ENCODE assay signal across 9 cellular contexts in genomic region chr20:59938696-59939051, GRCh38. TPM values are rescaled to one million over a fixed set of nuclear protein-coding genes. Genes with fewer than 3 reads are reported as not detected.
DNase-seq lines count a peak whose midpoint lies in the region; ATAC-seq and TF ChIP-seq lines count a peak whose summit lies in the region.
"Had no signal": no experiment of that assay in that cellular context is flagged by ENCODE, and none has a peak within 500 bp of the region (broad histone marks: within the 10 kb centered on the region; RNA-seq: fewer than 3 reads in every experiment).

No MANE protein-coding gene starts in this region.

- DNase-seq in BJ (ENCODE audit: low read depth) = no peak
- DNase-seq in IMR-90 = peak; percentile 23
- DNase-seq in caudate nucleus (lab: John Stamatoyannopoulos, UW) = peak in 2 of 61 donors; percentile 38 to 48
- DNase-seq in naive B cell = no peak
- no peak for DNase-seq in GM13976 (ENCODE audit: low spot score)
- DNase-seq in stimulated activated CD4-positive, alpha-beta T cell treated with anti-CD3 and anti-CD28 coated beads, Interleukin-1b, Interleukin-23, amount 100 ng/mL, for 48 hours = no peak
- DNase-seq: NCI-H524 had no signal

- CTCF ChIA-PET in BJ (lab: Yijun Ruan, JAX) (interaction anchor here (0.7 to 2.2 kb wide), 4 partner anchors 12 to 100 kb away, joined by 3 to 7 read pairs (median 4); no protein-coding TSS in a partner anchor), IMR-90 (lab: Yijun Ruan, JAX) (interaction anchor here (2.7 kb wide), 1 partner anchor 11 kb away, joined by 5 read pairs; no protein-coding TSS in a partner anchor)

- no TSS peak for BruUV-seq in IMR-90 (replicated peaks; lab: Mats Ljungman, UMichigan)

- H3K4me3 ChIP-seq in BJ (ENCODE audit: low read depth, low read length) = peak overlapping the region; percentile 81
- H3K4me3 ChIP-seq in IMR-90 (ENCODE audit: insufficient read depth, low read depth, low read length) = no peak overlapping the region

- H3K23ac ChIP-seq in IMR-90 (ENCODE audit: low read depth, low read length) = no peak overlapping the region

- no peaks in the 10 kb centered on the region for H3K27me3 Mint-ChIP-seq in naive B cell

- no peaks in the 10 kb centered on the region for H3K27me3 ChIP-seq in BJ (ENCODE audit: control insufficient read depth, insufficient read depth, low read length)
- no peaks in the 10 kb centered on the region for H3K27me3 ChIP-seq in IMR-90 (ENCODE audit: control insufficient read depth, insufficient read depth, low read length)

- intact Hi-C loops in IMR-90 (cut with micrococcal nuclease) = no loop called here

- no peak overlapping the region for H4K5ac ChIP-seq in IMR-90 (ENCODE audit: low read depth, low read length)

- no peak overlapping the region for H2BK15ac ChIP-seq in IMR-90 (ENCODE audit: low read depth, low read length)

- ATAC-seq in IMR-90 (ENCODE audit: low read depth) = no peak
- ATAC-seq in naive B cell (ENCODE audit: low read depth in 2 of 2) = no peak
- ATAC-seq in GM18873 (IDR thresholded peaks at IDR 0.05; ENCODE audit: low FRiP score, unreplicated experiment) = no peak
- ATAC-seq in GM21367 (IDR thresholded peaks at IDR 0.05; ENCODE audit: unreplicated experiment) = no peak

- no peak for TF ChIP-seq POLR2A in IMR-90 (IDR thresholded peaks at IDR 0.05; ENCODE audit: low read depth, low read length)

- H3K9me1 ChIP-seq in IMR-90 (ENCODE audit: insufficient read depth, low read length) = no peaks in the 10 kb centered on the region

- peak overlapping the region in 1 of 6 donors; percentile 71 for H3K27ac Mint-ChIP-seq in naive B cell

- POLR2A ChIA-PET in BJ (lab: Charles Lee) = no interaction called here
- POLR2A ChIA-PET in IMR-90 (lab: Charles Lee; ENCODE audit: unreplicated experiment) = no interaction called here

- H3K4ac ChIP-seq in IMR-90 (ENCODE audit: low read depth, low read length) = no peak overlapping the region

- H3K36me3 ChIP-seq in BJ (ENCODE audit: control insufficient read depth, insufficient read depth, low read length) (no peaks in the 10 kb centered on the region; the same call in 1 of the 2 replicates), IMR-90 (ENCODE audit: control insufficient read depth, insufficient read depth, low read length) (no peaks in the 10 kb centered on the region)

- H3K4me2 ChIP-seq in IMR-90 (ENCODE audit: low read depth, low read length) = peak overlapping the region; percentile 88

- peaks cover 10 to 16% of the 10 kb centered on the region in 2 experiments for H3K79me1 ChIP-seq in IMR-90 (ENCODE audit: low read depth in 1 of 2, low read length in 2 of 2)

- H3K14ac ChIP-seq in IMR-90 (replicated peaks; ENCODE audit: low read depth, low read length) = no peak overlapping the region

- TF ChIP-seq CTCF in BJ (IDR thresholded peaks at IDR 0.05; ENCODE audit: insufficient read depth, low read depth, low read length) = no peak
- TF ChIP-seq CTCF in IMR-90 (conservative IDR thresholded peaks at IDR 0.05; ENCODE audit: low read depth, low read length) = no peak
- no peak for TF ChIP-seq CTCF in GM13976 (IDR thresholded peaks at IDR 0.05; ENCODE audit: borderline replicate concordance, control extremely low read depth, extremely low read depth, insufficient read depth, missing control alignments)

- WGBS in IMR-90 (ENCODE audit: extremely low coverage in 2 of 2, insufficient read length in 1 of 2), 2 experiments = 93% methylated on average over 5 of the region's 7 CpGs; no CpG with 5 or more reads in 1 of the 2 experiments

- peak overlapping the region; percentile 3; the same call in 1 of the 2 replicates for H3K9ac ChIP-seq in IMR-90 (ENCODE audit: low read depth, low read length)

- no peaks in the 10 kb centered on the region for H3K9me3 Mint-ChIP-seq in naive B cell

- no peak overlapping the region; a peak in 1 of 4 replicates for H4K8ac ChIP-seq in IMR-90 (ENCODE audit: low read depth in 2 of 2, low read length in 2 of 2)

- peak overlapping the region; percentile 27 for H2BK5ac ChIP-seq in IMR-90 (ENCODE audit: low read depth, low read length, poor library complexity, severe bottlenecking)

- no peaks in the 10 kb centered on the region for H3K36me3 Mint-ChIP-seq in naive B cell

- H3K4me3 Mint-ChIP-seq in naive B cell = peak overlapping the region; percentile 85 to 98 (median 88)

- H3K18ac ChIP-seq in IMR-90 (ENCODE audit: low read depth, low read length) = no peak overlapping the region

- H4K20me1 ChIP-seq in IMR-90 (ENCODE audit: insufficient read depth, low read length) = peaks cover 13% of the 10 kb centered on the region

- TF ChIP-seq RAD21 in IMR-90 (IDR thresholded peaks at IDR 0.05; ENCODE audit: low read length) = no peak

- H2BK120ac ChIP-seq in IMR-90 (ENCODE audit: low read depth, low read length) = no peak overlapping the region

- in situ Hi-C loops in IMR-90 (cut with MboI; ENCODE audit: low sequenced_read_pairs) = no loop called here
- in situ Hi-C loops in GM13976 (cut with MboI; ENCODE audit: low sequenced_read_pairs, unreplicated experiment) = no loop called here

- H4K91ac ChIP-seq in IMR-90 (ENCODE audit: insufficient read depth, low read depth, low read length) = no peak overlapping the region

- dilution Hi-C loops in IMR-90 (cut with HindIII; ENCODE audit: low sequenced_read_pairs, unreplicated experiment) = no loop called here

- no peak overlapping the region for H2BK20ac ChIP-seq in IMR-90 (ENCODE audit: low read depth, low read length)

- H3K9me3 ChIP-seq in IMR-90 (ENCODE audit: control insufficient read depth, insufficient read depth, low read length) = no peaks in the 10 kb centered on the region

- peaks cover 9% of the 10 kb centered on the region for H3K4me1 ChIP-seq in IMR-90 (ENCODE audit: control insufficient read depth, insufficient read depth, low read length)

- H2AFZ ChIP-seq in IMR-90 (replicated peaks; ENCODE audit: low read length, poor library complexity) = no peak overlapping the region

- peak overlapping the region; percentile 85; the same call in 1 of the 2 replicates for H2AK5ac ChIP-seq in IMR-90 (ENCODE audit: low read depth, low read length)

- H3K4me1 Mint-ChIP-seq in naive B cell = peaks cover 15 to 36% (median 32%) of the 10 kb centered on the region in 3 donors

- no peak overlapping the region for H2AK9ac ChIP-seq in IMR-90 (replicated peaks; ENCODE audit: low read depth, low read length, poor library complexity)

- H3K27ac ChIP-seq in IMR-90 (ENCODE audit: insufficient read depth, low read length) (no peak overlapping the region), caudate nucleus (ENCODE audit: low read depth, low read length) (peak overlapping the region; percentile 9)

- H3K56ac ChIP-seq in IMR-90 (ENCODE audit: extremely low read depth, insufficient read depth, low read length) = no peak overlapping the region

TF ChIP-seq in IMR-90, 13 proteins besides CTCF, POLR2A, EP300 and RAD21:
- TF ChIP-seq MAFK (IDR thresholded peaks at IDR 0.05; ENCODE audit: low read depth, low read length) (no peak), BHLHE40 (IDR thresholded peaks at IDR 0.05; ENCODE audit: low read depth, low read length) (no peak), ELK1 (IDR thresholded peaks at IDR 0.05; ENCODE audit: borderline replicate concordance, low read depth, low read length) (no peak), CEBPB (IDR thresholded peaks at IDR 0.05; ENCODE audit: low read depth, low read length) (no peak), NFE2L2 (IDR thresholded peaks at IDR 0.05; ENCODE audit: low read depth, low read length) (no peak), MXI1 (IDR thresholded peaks at IDR 0.05; ENCODE audit: borderline replicate concordance, low read depth, low read length) (no peak), FOS (IDR thresholded peaks at IDR 0.05; ENCODE audit: low read depth, low read length) (no peak)
TF ChIP-seq in IMR-90: peak in this region for 0.

RNA-seq across cellular contexts. Expression of gene PPP1R3D, which starts 1.4 kb away (rescaled TPM):
- 2.2 and 2.9 TPM in 2 replicates for polyA plus RNA-seq in BJ (2011; rRNA removed)
- polyA minus RNA-seq in BJ (2011; rRNA and poly(A)+ RNA removed) = 2.0 and 2.4 TPM in 2 replicates
- 2.7 and 4.7 TPM in 2 replicates for total RNA-seq in IMR-90 (2012; rRNA removed)
- 1.6 and 1.7 TPM in 2 replicates for polyA plus RNA-seq in IMR-90 (2012; rRNA removed)
- 0.57 and 1.7 TPM in 2 replicates for polyA plus RNA-seq in IMR-90 (2012; cell fraction: cytosol; rRNA removed)
- 1.1 and 1.7 TPM in 2 replicates for polyA plus RNA-seq in IMR-90 (2012; cell fraction: nucleus; rRNA removed; ENCODE audit: low replicate concordance)
- polyA plus RNA-seq in naive B cell (ENCODE audit: low read depth in 6 of 6) = 1 to 10 TPM in 4 of 6 donors, under 1 TPM in 1, not detected in 1; 0.84 to 2.4 (median 2.3) TPM

RNA-seq across cellular contexts. Expression of gene FAM217B, which starts 1.5 kb away (rescaled TPM):
- polyA plus RNA-seq in BJ (2011; rRNA removed) (5.5 and 9.2 TPM in 2 replicates), IMR-90 (2012; rRNA removed) (3.3 and 3.9 TPM in 2 replicates), naive B cell (ENCODE audit: low read depth in 6 of 6) (10 to 100 TPM; 12.0 to 25.1 (median 17.5) TPM)
- 2.7 and 3.8 TPM in 2 replicates for polyA minus RNA-seq in BJ (2011; rRNA and poly(A)+ RNA removed)
- 3.0 and 3.9 TPM in 2 replicates for total RNA-seq in IMR-90 (2012; rRNA removed)
- polyA plus RNA-seq in IMR-90 (2012; cell fraction: cytosol; rRNA removed) = 0.86 and 1.9 TPM in 2 replicates
- 1.1 and 5.9 TPM in 2 replicates for polyA plus RNA-seq in IMR-90 (2012; cell fraction: nucleus; rRNA removed; ENCODE audit: low replicate concordance)

RNA-seq across cellular contexts. Expression of gene SYCP2, which starts 5.2 kb away (rescaled TPM):
- polyA plus RNA-seq in BJ (2011; rRNA removed) (0.47 and 1.2 TPM in 2 replicates), IMR-90 (2012; rRNA removed) (0.22 and 0.31 TPM in 2 replicates), naive B cell (ENCODE audit: low read depth in 6 of 6) (1 to 10 TPM in 1 of 6 donors, under 1 TPM in 4, not detected in 1; 0.10 to 1.1 (median 0.35) TPM)
- polyA minus RNA-seq in BJ (2011; rRNA and poly(A)+ RNA removed) = 0.09 and 0.72 TPM in 2 replicates
- 0.18 and 0.56 TPM in 2 replicates for total RNA-seq in IMR-90 (2012; rRNA removed)
- polyA plus RNA-seq in IMR-90 (2012; cell fraction: cytosol; rRNA removed) = not detected in 2 replicates
- 0.15 and 1.3 TPM in 2 replicates for polyA plus RNA-seq in IMR-90 (2012; cell fraction: nucleus; rRNA removed; ENCODE audit: low replicate concordance)

RNA-seq across cellular contexts. Expression of gene CDH26, which starts 19.5 kb away (rescaled TPM):
- polyA plus RNA-seq in BJ (2011; rRNA removed) (0.17 and 0.18 TPM in 2 replicates), IMR-90 (2012; rRNA removed) (not detected in 2 replicates), naive B cell (ENCODE audit: low read depth in 6 of 6) (under 1 TPM in 1 of 6 donors, not detected in 5; 0.15 TPM)
- 0.26 and 0.28 TPM in 2 replicates for polyA minus RNA-seq in BJ (2011; rRNA and poly(A)+ RNA removed)
- total RNA-seq in IMR-90 (2012; rRNA removed) = not detected in 2 replicates
- not detected in 2 replicates for polyA plus RNA-seq in IMR-90 (2012; cell fraction: cytosol; rRNA removed)
- 0.16 and 0.28 TPM in 2 replicates for polyA plus RNA-seq in IMR-90 (2012; cell fraction: nucleus; rRNA removed; ENCODE audit: low replicate concordance)
